1 cellular context compared by ENCODE assay signal in genomic region chr12:120903382-120903817, GRCh38.
TF ChIP-seq lines count a peak whose summit lies in the region.

No MANE protein-coding gene starts in this region.

TF ChIP-seq in HEK293, 187 proteins besides CTCF, POLR2A, EP300 and RAD21 (continued from another document and continues in another):
- TF ChIP-seq ZBTB26 (tag by site-specific recombination; optimal IDR thresholded peaks at IDR 0.05) (peak; percentile 40), OSR2 (tag by site-specific recombination; IDR thresholded peaks at IDR 0.05) (no peak), ZNF596 (tag by site-specific recombination; IDR thresholded peaks at IDR 0.05) (no peak), ZNF610 (tag by site-specific recombination; IDR thresholded peaks at IDR 0.05; ENCODE audit: borderline replicate concordance) (no peak), ZNF174 (tag by site-specific recombination; IDR thresholded peaks at IDR 0.05) (no peak), ZNF658 (tag by site-specific recombination; IDR thresholded peaks at IDR 0.05) (no peak), HOXC10 (CRISPR knock-in tag; IDR thresholded peaks at IDR 0.05) (no peak), SP7 (tag by site-specific recombination; IDR thresholded peaks at IDR 0.05) (no peak; the same call in 1 of the 2 replicates), ZNF623 (tag by site-specific recombination; IDR thresholded peaks at IDR 0.05) (no peak), GLIS1 (tag by site-specific recombination; IDR thresholded peaks at IDR 0.05) (peak; percentile 29; the same call in 1 of the 2 replicates), ZNF692 (tag by site-specific recombination; IDR thresholded peaks at IDR 0.05) (peak; percentile 47; the same call in 1 of the 2 replicates), ZNF146 (tag by site-specific recombination; IDR thresholded peaks at IDR 0.05) (no peak), KLF8 (tag by site-specific recombination; IDR thresholded peaks at IDR 0.05) (0 out of 2 replicates have a peak, but pooled peaks have one; percentile 47), ZNF654 (tag by site-specific recombination; IDR thresholded peaks at IDR 0.05; ENCODE audit: low read depth) (no peak), ZNF473 (tag by site-specific recombination; IDR thresholded peaks at IDR 0.05) (no peak), ZSCAN18 (tag by site-specific recombination; IDR thresholded peaks at IDR 0.05) (no peak), ZSCAN16 (tag by site-specific recombination; IDR thresholded peaks at IDR 0.05) (no peak), ZNF600 (tag by site-specific recombination; IDR thresholded peaks at IDR 0.05) (peak; percentile 46), ZNF529 (tag by site-specific recombination; IDR thresholded peaks at IDR 0.05; ENCODE audit: insufficient replicate concordance) (no peak), ZNF837 (tag by site-specific recombination; IDR thresholded peaks at IDR 0.05) (no peak), ZNF280D (tag by site-specific recombination; IDR thresholded peaks at IDR 0.05) (no peak), ZSCAN4 (tag by site-specific recombination; IDR thresholded peaks at IDR 0.05) (no peak), PRDM10 (tag by site-specific recombination; IDR thresholded peaks at IDR 0.05) (peak; percentile 61), ZNF335 (tag by site-specific recombination; conservative IDR thresholded peaks at IDR 0.05) (peak; percentile 68), ZNF518A (tag by site-specific recombination; conservative IDR thresholded peaks at IDR 0.05; ENCODE audit: low read depth) (no peak), ZBTB17 (tag by site-specific recombination; IDR thresholded peaks at IDR 0.05) (peak; percentile 30; the same call in 1 of the 2 replicates), EGR2 (tag by site-specific recombination; IDR thresholded peaks at IDR 0.05; ENCODE audit: low read depth) (peak; percentile 96), KLF1 (tag by site-specific recombination; IDR thresholded peaks at IDR 0.05) (peak; percentile 66), ZNF514 (tag by site-specific recombination; IDR thresholded peaks at IDR 0.05) (no peak), ZNF830 (tag by site-specific recombination; IDR thresholded peaks at IDR 0.05; ENCODE audit: low read depth) (no peak), ZNF404 (tag by site-specific recombination; IDR thresholded peaks at IDR 0.05) (no peak), ZBTB7A (tag by site-specific recombination; IDR thresholded peaks at IDR 0.05; ENCODE audit: low read depth) (0 out of 2 replicates have a peak, but pooled peaks have one; percentile 23), YY2 (tag by site-specific recombination; IDR thresholded peaks at IDR 0.05) (peak; percentile 59), ZNF202 (tag by site-specific recombination; IDR thresholded peaks at IDR 0.05; ENCODE audit: borderline replicate concordance) (no peak), ZNF391 (tag by site-specific recombination; IDR thresholded peaks at IDR 0.05; ENCODE audit: borderline replicate concordance, low read depth) (peak; percentile 44; the same call in 1 of the 2 replicates), ZNF398 (tag by site-specific recombination; IDR thresholded peaks at IDR 0.05) (peak; percentile 93), INSM2 (tag by site-specific recombination; IDR thresholded peaks at IDR 0.05) (no peak), ZNF248 (tag by site-specific recombination; IDR thresholded peaks at IDR 0.05) (no peak)
